1 cellular context compared by ENCODE assay signal in genomic region chr1:147211577-147211976, GRCh38.
TF ChIP-seq lines count a peak whose summit lies in the region.

No MANE protein-coding gene starts in this region.

TF ChIP-seq in HepG2, 621 proteins besides CTCF, POLR2A, EP300 and RAD21 (continued from another document):
- TF ChIP-seq CEBPZ (IDR thresholded peaks at IDR 0.05; ENCODE audit: low read length) (no peak), PPARG (CRISPR knock-in tag; conservative IDR thresholded peaks at IDR 0.05) (peak; percentile 66; the same call in 1 of the 2 replicates)
